7 cellular contexts compared by ENCODE assay signal in the genomic region with DNA sequence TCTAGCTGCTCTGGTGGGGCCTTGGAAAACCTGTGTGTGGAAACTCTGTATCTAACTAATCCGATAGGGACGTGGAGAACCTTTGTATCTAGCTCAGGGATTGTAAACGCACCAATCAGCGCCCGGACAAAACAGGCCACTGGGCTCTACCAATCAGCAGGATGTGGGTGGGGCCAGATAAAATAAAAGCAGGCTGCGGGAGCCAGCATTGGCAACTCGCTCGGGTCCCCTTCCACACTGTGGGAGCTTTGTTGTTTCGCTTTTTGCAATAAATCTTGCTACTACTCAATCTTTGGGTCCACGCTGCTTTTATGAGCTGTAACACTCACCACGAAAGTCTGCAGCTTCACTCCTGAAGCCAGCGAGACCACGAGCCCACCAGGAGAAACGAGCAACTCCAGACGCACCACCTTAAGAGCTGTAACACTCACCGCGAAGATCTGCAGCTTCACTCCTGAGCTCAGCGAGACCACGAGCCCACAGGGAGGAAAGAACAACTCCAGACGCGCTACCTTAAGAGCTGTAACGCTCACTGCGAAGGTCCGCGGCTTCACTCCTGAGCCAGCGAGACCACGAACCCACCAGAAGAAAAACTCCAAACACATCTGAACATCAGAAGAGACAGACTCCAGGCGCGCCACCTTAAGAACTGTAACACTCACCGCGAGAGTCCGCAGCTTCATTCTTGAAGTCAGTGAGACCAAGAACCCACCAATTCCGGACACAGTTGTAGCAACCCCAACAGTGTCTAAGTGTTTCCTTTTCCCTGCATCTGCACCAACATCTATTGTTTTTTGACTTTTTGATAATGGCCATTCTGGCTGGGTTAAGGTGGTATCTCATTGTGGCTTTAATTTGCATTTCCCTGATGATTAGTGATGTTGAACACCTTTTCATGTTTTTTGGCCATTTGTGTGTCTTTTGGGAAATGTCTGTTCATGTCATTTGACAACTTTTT.
A peak's percentile ranks its signal among the peaks of the same experiment; 100 is the strongest.
DNase-seq lines count a peak whose midpoint lies in the region; TF ChIP-seq lines count a peak whose summit lies in the region.
"Not testable (repeated sequence)": the region's sequence is repeated elsewhere in the genome, so short reads cannot be mapped to it uniquely, and the experiment has no call there.

No MANE protein-coding gene starts in this region.

- peak overlapping the region; percentile 50 for H3K4me3 ChIP-seq in Jurkat, Clone E6-1 (ENCODE audit: low read length)

- H3K9me3 Mint-ChIP-seq in neural crest cell = not testable (repeated sequence)

- H3K4me1 Mint-ChIP-seq in neural crest cell = not testable (repeated sequence)

- H3K27me3 Mint-ChIP-seq in neural crest cell (ENCODE audit: low read depth) = not testable (repeated sequence)

- peak overlapping the region; percentile 87 for H3K27ac Mint-ChIP-seq in neural crest cell (ENCODE audit: unreplicated experiment)

- peak; percentile 39 for DNase-seq in Jurkat, Clone E6-1 (ENCODE audit: low read depth, low spot score)
- DNase-seq in T-helper 2 cell (peak in 3 of 5 experiments; percentile 8 to 58 (median 47)), activated gamma-delta T cell treated with Interleukin-2 at 50 U/mL for 16 hours (peak; percentile 26)
- DNase-seq in activated CD8-positive, alpha-beta memory T cell treated with anti-CD3 and anti-CD28 coated beads for 24 hours = peak; percentile 63
- DNase-seq in effector CD4-positive, alpha-beta T cell = peak; percentile 14
- not testable (repeated sequence) for DNase-seq in neural crest cell (ENCODE audit: low read depth, low spot score)
- peak; percentile 28 for DNase-seq in stimulated activated CD8-positive, alpha-beta memory T cell treated with anti-CD3 and anti-CD28 coated beads, Interleukin-4, amount 100 ng/mL, for 48 hours

- H3K4me3 Mint-ChIP-seq in neural crest cell = not testable (repeated sequence)

- TF ChIP-seq CTCF in neural crest cell (conservative IDR thresholded peaks at IDR 0.05) = not testable (repeated sequence)

- H3K36me3 Mint-ChIP-seq in neural crest cell (ENCODE audit: low read depth) = not testable (repeated sequence)
